In genomic region chr9:136311433-136312375, GRCh38 we compare ENCODE assay signal across 8 cellular contexts. TPM values are rescaled to one million over a fixed set of nuclear protein-coding genes. Genes with fewer than 3 reads are reported as not detected.
DNase-seq lines count a peak whose midpoint lies in the region; ATAC-seq, FAIRE-seq and TF ChIP-seq lines count a peak whose summit lies in the region.
"Had no signal": no experiment of that assay in that cellular context is flagged by ENCODE, and none has a peak within 500 bp of the region (broad histone marks: within the 10 kb centered on the region; RNA-seq: fewer than 3 reads in every experiment).

No MANE protein-coding gene starts in this region.

- in situ Hi-C loops in HepG2 (cut with HindIII; ENCODE audit: extremely low pct_ligation_motif_present, low pct_unique_long_range_greater_than_20kb), result no loop called here

- peak; percentile 67 for ATAC-seq in HepG2
- no peak for ATAC-seq in HG02981 (IDR thresholded peaks at IDR 0.05; ENCODE audit: unreplicated experiment)

- H3K79me2 ChIP-seq in HepG2 (ENCODE audit: insufficient read depth, low read length), result no peaks in the 10 kb centered on the region

- CTCF ChIA-PET in HepG2 (lab: Yijun Ruan, JAX; ENCODE audit: low intra/inter-chr PET ratio, low total read pairs), result interaction anchor here (1.2 to 1.5 kb wide), 3 partner anchors 52 to 88 kb away, joined by 4 to 15 read pairs (median 6); partner anchors contain the start of genes DNLZ and SNAPC4

- TF ChIP-seq POLR2A in HepG2 (IDR thresholded peaks at IDR 0.05; ENCODE audit: insufficient read depth in 1 of 2, low read depth in 2 of 2, low read length in 2 of 2), result no peak

- no peak for TF ChIP-seq RAD21 in HepG2 (CRISPR knock-in tag; IDR thresholded peaks at IDR 0.05)

- H3K4me1 ChIP-seq in HepG2 (ENCODE audit: insufficient read depth, low read length), result peaks cover 44% of the 10 kb centered on the region

- FAIRE-seq in RCC 7860 (lab: Jason Lieb, UNC), result no peak
- FAIRE-seq in HepG2 (lab: Jason Lieb, UNC), result no peak

- DNase-seq in ELF-1 (ENCODE audit: low read depth, low spot score) (peak; percentile 80), NCI-H1417 (lab: John Stamatoyannopoulos, UW) (peak; percentile 45 to 96 (median 94)), RCC 7860 (ENCODE audit: low spot score) (peak; percentile 7), HepG2 (ENCODE audit: low spot score) (peak; percentile 62), NCI-H524 treated with DMSO at 0.1 percent for 48 hours (lab: John Stamatoyannopoulos, UW) (no peak), H7 (no peak)

- H2AFZ ChIP-seq in HepG2 (ENCODE audit: low read length), result no peak overlapping the region

- POLR2A ChIA-PET in HepG2 (lab: Yijun Ruan, JAX), result interaction anchor here (0.6 to 2.1 kb wide), 4 partner anchors 15 to 89 kb away, joined by 3 to 7 read pairs (median 3); no protein-coding TSS in a partner anchor

- no peak for TF ChIP-seq EP300 in HepG2 (IDR thresholded peaks at IDR 0.05; ENCODE audit: low read depth in 2 of 2, low read length in 2 of 2)
- TF ChIP-seq EP300 in HepG2 (CRISPR knock-in tag; IDR thresholded peaks at IDR 0.05; ENCODE audit: borderline replicate concordance), result no peak

- H3K27me3 ChIP-seq in HepG2 (ENCODE audit: control insufficient read depth in 1 of 2, insufficient read depth in 2 of 2, low read length in 2 of 2) (peaks cover 0 to 2% of the 10 kb centered on the region in 2 experiments; a peak in 3 of 5 replicates), H7 (ENCODE audit: control insufficient read depth, insufficient read depth, low read length) (no peaks in the 10 kb centered on the region)

- peak overlapping the region; percentile 54 for H3K4me2 ChIP-seq in HepG2 (ENCODE audit: low read depth, low read length)

- H4K20me1 ChIP-seq in HepG2 (ENCODE audit: insufficient read depth, low read length), result no peaks in the 10 kb centered on the region

- H3K4me3 ChIP-seq in HepG2 (replicated peaks in 1 of 3; ENCODE audit: insufficient read depth in 1 of 3, low read depth in 2 of 3, low read length in 3 of 3), result peak overlapping the region in 2 of 3 experiments; percentile 12 to 47; a peak in 1 of 6 replicates
- no peak overlapping the region for H3K4me3 ChIP-seq in H7 (ENCODE audit: insufficient read depth, low read depth, low read length)

- no peak overlapping the region for H3K27ac ChIP-seq in HepG2 (ENCODE audit: extremely low read length, insufficient read depth, low read length)
- H3K27ac ChIP-seq: epithelial cell of prostate had no signal

- H3K9me3 ChIP-seq in HepG2 (ENCODE audit: low read length), result peaks cover 16% of the 10 kb centered on the region

- H3K36me3 ChIP-seq in HepG2 (replicated peaks in 1 of 2; ENCODE audit: control insufficient read depth in 1 of 2, insufficient read depth in 2 of 2, low read length in 2 of 2) (no peaks in the 10 kb centered on the region), H7 (replicated peaks; ENCODE audit: control insufficient read depth, insufficient read depth, low read length) (no peaks in the 10 kb centered on the region)

- intact Hi-C loops in HepG2 (cut with micrococcal nuclease; ENCODE audit: unreplicated experiment), result loop anchor here (2.0 kb wide), 1 partner anchor 61 kb away; the partner anchor contains the start of gene CARD9

- 22% methylated on average over 4 of the region's 27 CpGs for WGBS in HepG2 (ENCODE audit: low lambda C conversion rate)

- BruUV-seq in HepG2 (replicated peaks; lab: Mats Ljungman, UMichigan), result no TSS peak

- no peak for TF ChIP-seq CTCF in HepG2 (CRISPR knock-in tag; IDR thresholded peaks at IDR 0.05)

- H3K9ac ChIP-seq in HepG2 (ENCODE audit: insufficient read depth, low read depth, low read length), result peak overlapping the region; percentile 19; the same call in 1 of the 2 replicates

TF ChIP-seq in HepG2, 621 proteins besides CTCF, POLR2A, EP300 and RAD21 (continues in another document):
- no peak for TF ChIP-seq ZNF780A (CRISPR knock-in tag; IDR thresholded peaks at IDR 0.05)
- peak; percentile 34; the same call in 1 of the 2 replicates for TF ChIP-seq ZNF263 (CRISPR knock-in tag; IDR thresholded peaks at IDR 0.05)
- TF ChIP-seq HOXA7 (CRISPR knock-in tag; IDR thresholded peaks at IDR 0.05), result no peak
- TF ChIP-seq ZZZ3 (CRISPR knock-in tag; IDR thresholded peaks at IDR 0.05; ENCODE audit: borderline replicate concordance), result no peak

RNA-seq across cellular contexts. Expression of gene CCDC187, which starts 7.8 kb away (rescaled TPM):
- total RNA-seq in HepG2 (2016; rRNA removed; fragmentation: Illumina TruSeq; extraction: Trizol), result 0.13 TPM in 1 of 2 replicates, not detected in the other
- not detected in 2 replicates for total RNA-seq in HepG2 (2016; cell fraction: cytosol; rRNA removed; fragmentation: Illumina TruSeq; extraction: Trizol; ENCODE audit: low read depth)
- 0.09 TPM in 1 of 2 replicates, not detected in the other for total RNA-seq in HepG2 (2016; cell fraction: insoluble cytoplasmic fraction; rRNA removed; fragmentation: Illumina TruSeq; extraction: Trizol)
- total RNA-seq in HepG2 (2016; cell fraction: membrane; rRNA removed; fragmentation: Illumina TruSeq; extraction: Trizol), result 0.10 TPM in 1 of 2 replicates, not detected in the other
- total RNA-seq in HepG2 (2016; cell fraction: nucleus; rRNA removed; fragmentation: Illumina TruSeq; extraction: Trizol), result 0.16 and 0.28 TPM in 2 replicates
- polyA plus RNA-seq in HepG2 (2011; rRNA removed), result 0.03 and 0.09 TPM in 2 replicates
- 0.01 and 0.03 TPM in 2 replicates for polyA plus RNA-seq in HepG2 (2011; cell fraction: cytosol; rRNA removed)
- 0.45 and 0.48 TPM in 2 replicates for polyA plus RNA-seq in HepG2 (2011; cell fraction: nucleus; rRNA removed)
- 0.04 TPM in 1 of 2 replicates, not detected in the other for polyA plus RNA-seq in HepG2 (2012)
- polyA plus RNA-seq in HepG2 (2016; cell fraction: cytosol; fragmentation: Illumina TruSeq; extraction: Trizol; ENCODE audit: low read depth), result not detected in 2 replicates
- polyA plus RNA-seq in HepG2 (2016; cell fraction: insoluble cytoplasmic fraction; fragmentation: Illumina TruSeq; extraction: Trizol; ENCODE audit: low read depth), result not detected in 2 replicates
- polyA plus RNA-seq in HepG2 (2016; cell fraction: membrane; fragmentation: Illumina TruSeq; extraction: Trizol; ENCODE audit: low read depth), result 0.08 TPM in 1 of 2 replicates, not detected in the other
- polyA plus RNA-seq in HepG2 (2016; cell fraction: nucleus; fragmentation: Illumina TruSeq; extraction: Trizol; ENCODE audit: insufficient read depth, low read depth), result 0.14 and 0.17 TPM in 2 replicates
- 0.20 and 0.49 TPM in 2 replicates for polyA minus RNA-seq in HepG2 (2011; rRNA and poly(A)+ RNA removed; ENCODE audit: low replicate concordance)
- polyA minus RNA-seq in HepG2 (2011; cell fraction: cytosol; rRNA and poly(A)+ RNA removed), result not detected in 2 replicates
- 0.39 and 0.50 TPM in 2 replicates for polyA minus RNA-seq in HepG2 (2011; cell fraction: nucleus; rRNA and poly(A)+ RNA removed)
- 0.04 TPM in 1 of 2 replicates, not detected in the other for total RNA-seq in H7 (2014; rRNA removed; shearing (Covaris generic))

RNA-seq across cellular contexts. Expression of gene GPSM1, which starts 15.6 kb away (rescaled TPM):
- total RNA-seq in HepG2 (2016; rRNA removed; fragmentation: Illumina TruSeq; extraction: Trizol), result 0.59 and 1.0 TPM in 2 replicates
- 0.26 and 0.30 TPM in 2 replicates for total RNA-seq in HepG2 (2016; cell fraction: cytosol; rRNA removed; fragmentation: Illumina TruSeq; extraction: Trizol; ENCODE audit: low read depth)
- 0.55 and 1.1 TPM in 2 replicates for total RNA-seq in HepG2 (2016; cell fraction: insoluble cytoplasmic fraction; rRNA removed; fragmentation: Illumina TruSeq; extraction: Trizol)
- total RNA-seq in HepG2 (2016; cell fraction: membrane; rRNA removed; fragmentation: Illumina TruSeq; extraction: Trizol), result 0.53 and 0.72 TPM in 2 replicates
- 0.72 and 0.81 TPM in 2 replicates for total RNA-seq in HepG2 (2016; cell fraction: nucleus; rRNA removed; fragmentation: Illumina TruSeq; extraction: Trizol)
- 2.4 and 3.4 TPM in 2 replicates for polyA plus RNA-seq in HepG2 (2011; rRNA removed)
- 1.6 and 2.7 TPM in 2 replicates for polyA plus RNA-seq in HepG2 (2011; cell fraction: cytosol; rRNA removed)
- polyA plus RNA-seq in HepG2 (2011; cell fraction: nucleus; rRNA removed), result 11.3 and 15.0 TPM in 2 replicates
- polyA plus RNA-seq in HepG2 (2012), result 1.2 and 1.6 TPM in 2 replicates
- 0.28 and 0.43 TPM in 2 replicates for polyA plus RNA-seq in HepG2 (2016; cell fraction: cytosol; fragmentation: Illumina TruSeq; extraction: Trizol; ENCODE audit: low read depth)
- 0.72 and 1.2 TPM in 2 replicates for polyA plus RNA-seq in HepG2 (2016; cell fraction: insoluble cytoplasmic fraction; fragmentation: Illumina TruSeq; extraction: Trizol; ENCODE audit: low read depth)
- polyA plus RNA-seq in HepG2 (2016; cell fraction: membrane; fragmentation: Illumina TruSeq; extraction: Trizol; ENCODE audit: low read depth), result 0.61 and 1.2 TPM in 2 replicates
- polyA plus RNA-seq in HepG2 (2016; cell fraction: nucleus; fragmentation: Illumina TruSeq; extraction: Trizol; ENCODE audit: insufficient read depth, low read depth), result 3.5 and 3.8 TPM in 2 replicates
- 2.9 and 5.8 TPM in 2 replicates for polyA minus RNA-seq in HepG2 (2011; rRNA and poly(A)+ RNA removed; ENCODE audit: low replicate concordance)
- polyA minus RNA-seq in HepG2 (2011; cell fraction: cytosol; rRNA and poly(A)+ RNA removed), result 1.4 and 1.6 TPM in 2 replicates
- polyA minus RNA-seq in HepG2 (2011; cell fraction: nucleus; rRNA and poly(A)+ RNA removed), result 1.7 TPM in 2 replicates
- total RNA-seq in H7 (2014; rRNA removed; shearing (Covaris generic)), result 17.3 and 22.2 TPM in 2 replicates

RNA-seq across cellular contexts. Expression of gene DNLZ, which starts 51.8 kb away (rescaled TPM):
- total RNA-seq in HepG2 (2016; rRNA removed; fragmentation: Illumina TruSeq; extraction: Trizol), result 5.4 and 8.0 TPM in 2 replicates
- total RNA-seq in HepG2 (2016; cell fraction: cytosol; rRNA removed; fragmentation: Illumina TruSeq; extraction: Trizol; ENCODE audit: low read depth), result 8.5 and 9.7 TPM in 2 replicates
- 5.7 and 10.6 TPM in 2 replicates for total RNA-seq in HepG2 (2016; cell fraction: insoluble cytoplasmic fraction; rRNA removed; fragmentation: Illumina TruSeq; extraction: Trizol)
- total RNA-seq in HepG2 (2016; cell fraction: membrane; rRNA removed; fragmentation: Illumina TruSeq; extraction: Trizol), result 8.2 and 10.5 TPM in 2 replicates
- total RNA-seq in HepG2 (2016; cell fraction: nucleus; rRNA removed; fragmentation: Illumina TruSeq; extraction: Trizol), result 2.7 and 3.8 TPM in 2 replicates
- 3.4 and 4.5 TPM in 2 replicates for polyA plus RNA-seq in HepG2 (2011; rRNA removed)
- 1.9 and 8.6 TPM in 2 replicates for polyA plus RNA-seq in HepG2 (2011; cell fraction: cytosol; rRNA removed)
- 4.9 and 10.5 TPM in 2 replicates for polyA plus RNA-seq in HepG2 (2011; cell fraction: nucleus; rRNA removed)
- 1.9 and 2.8 TPM in 2 replicates for polyA plus RNA-seq in HepG2 (2012)
- polyA plus RNA-seq in HepG2 (2016; cell fraction: cytosol; fragmentation: Illumina TruSeq; extraction: Trizol; ENCODE audit: low read depth), result 8.4 and 8.5 TPM in 2 replicates
- 4.0 and 5.1 TPM in 2 replicates for polyA plus RNA-seq in HepG2 (2016; cell fraction: insoluble cytoplasmic fraction; fragmentation: Illumina TruSeq; extraction: Trizol; ENCODE audit: low read depth)
- polyA plus RNA-seq in HepG2 (2016; cell fraction: membrane; fragmentation: Illumina TruSeq; extraction: Trizol; ENCODE audit: low read depth), result 6.4 and 6.8 TPM in 2 replicates
- polyA plus RNA-seq in HepG2 (2016; cell fraction: nucleus; fragmentation: Illumina TruSeq; extraction: Trizol; ENCODE audit: insufficient read depth, low read depth), result 5.5 and 7.2 TPM in 2 replicates
- polyA minus RNA-seq in HepG2 (2011; rRNA and poly(A)+ RNA removed; ENCODE audit: low replicate concordance), result 0.90 and 2.5 TPM in 2 replicates
- polyA minus RNA-seq in HepG2 (2011; cell fraction: cytosol; rRNA and poly(A)+ RNA removed), result 1.3 TPM in 1 of 2 replicates, not detected in the other
- polyA minus RNA-seq in HepG2 (2011; cell fraction: nucleus; rRNA and poly(A)+ RNA removed), result 2.6 and 2.8 TPM in 2 replicates
- total RNA-seq in H7 (2014; rRNA removed; shearing (Covaris generic)), result 11.2 and 20.2 TPM in 2 replicates

Comparison
In these comparisons a context has a peak if more than half of its experiments do, and no peak if none do; other contexts are left out.
1. DNase-seq: peak in ELF-1 (single experiment), NCI-H1417 (3 of 3), RCC 7860 (single experiment) and HepG2 (single experiment); none in NCI-H524 treated with DMSO at 0.1 percent for 48 hours (single experiment) and H7 (single experiment).